8 cellular contexts compared by ENCODE assay signal in the genomic region with DNA sequence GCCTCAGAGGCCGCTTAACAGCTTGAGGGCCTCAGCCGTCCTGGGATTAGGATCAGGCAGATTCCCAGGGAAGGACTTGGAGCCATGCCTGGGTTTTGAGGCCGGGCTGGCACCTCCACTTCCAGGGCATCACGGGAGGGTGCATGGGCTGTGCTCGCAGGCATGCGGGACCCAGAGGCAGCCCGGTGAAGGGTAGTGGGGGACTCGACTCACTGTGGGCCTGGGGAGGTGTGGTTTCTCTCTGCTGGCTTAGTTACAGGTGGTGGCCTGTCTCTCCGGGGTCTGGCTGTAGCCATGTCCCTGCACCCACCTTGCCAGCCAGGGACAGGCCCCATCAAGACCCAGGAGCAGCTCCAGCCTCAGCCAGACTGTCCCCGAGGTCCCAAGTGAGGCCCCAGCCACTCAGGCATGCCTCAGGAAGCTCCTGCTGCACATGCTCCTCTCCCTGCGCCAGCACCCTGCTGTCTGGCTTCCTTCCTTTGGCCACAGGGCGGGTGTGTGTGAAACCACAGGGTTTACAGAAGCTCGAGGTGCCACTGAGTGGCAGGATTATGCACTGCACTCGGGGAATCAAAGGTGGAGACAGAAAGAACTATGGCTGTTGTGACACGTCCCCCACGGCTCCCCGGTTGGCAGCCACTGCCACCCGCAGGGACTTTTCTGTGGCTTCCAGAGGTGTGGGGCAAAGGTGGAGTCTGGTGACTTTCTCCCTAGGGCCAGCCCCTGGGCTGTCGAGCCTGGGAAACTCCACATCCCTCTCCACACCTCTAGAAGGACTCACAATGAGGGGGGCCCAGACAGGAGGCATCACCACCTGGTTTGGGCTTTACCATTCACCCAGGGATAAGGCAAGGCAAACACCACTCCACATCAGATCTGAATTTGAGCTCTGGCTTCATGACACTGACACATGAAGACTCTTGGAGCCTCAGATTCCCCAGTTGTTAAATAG. TPM values are rescaled to one million over a fixed set of nuclear protein-coding genes. Genes with fewer than 3 reads are reported as not detected.
DNase-seq lines count a peak whose midpoint lies in the region; ATAC-seq and TF ChIP-seq lines count a peak whose summit lies in the region.

No MANE protein-coding gene starts in this region.

- no peaks in the 10 kb centered on the region for H3K27me3 ChIP-seq in RWPE2 (ENCODE audit: insufficient read depth, poor library complexity, severe bottlenecking)

- H3K4me3 ChIP-seq in RWPE2 (ENCODE audit: severe bottlenecking) (no peak overlapping the region), fibroblast of pulmonary artery (replicated peaks; ENCODE audit: low read depth, low read length) (no peak overlapping the region)

- no peaks in the 10 kb centered on the region for H3K4me1 ChIP-seq in RWPE2 (ENCODE audit: insufficient read depth, poor library complexity, severe bottlenecking)

- H3K27ac Mint-ChIP-seq in activated T-helper 17 cell treated with anti-CD3 and anti-CD28 coated beads, Interleukin-2, amount 50 U/mL, for 72 hours: peak overlapping the region; percentile 88

- H3K36me3 ChIP-seq in RWPE2 (ENCODE audit: low read depth): no peaks in the 10 kb centered on the region

- H3K4me3 Mint-ChIP-seq in activated T-helper 17 cell treated with anti-CD3 and anti-CD28 coated beads, Interleukin-2, amount 50 U/mL, for 72 hours: peak overlapping the region; percentile 66

- H3K36me3 Mint-ChIP-seq in activated T-helper 17 cell treated with anti-CD3 and anti-CD28 coated beads, Interleukin-2, amount 50 U/mL, for 72 hours (ENCODE audit: low read depth): no peaks in the 10 kb centered on the region

- DNase-seq in EL: peak; percentile 89
- peak; percentile 41 for DNase-seq in GOT3 (lab: John Stamatoyannopoulos, UW)
- DNase-seq in LoVo (ENCODE audit: low spot score): peak; percentile 76
- DNase-seq in RWPE2 (ENCODE audit: low spot score): peak; percentile 86
- peak; percentile 83 for DNase-seq in fibroblast of pulmonary artery (ENCODE audit: low read depth)
- peak; percentile 52 for DNase-seq in non-pigmented ciliary epithelial cell (ENCODE audit: low read depth)
- peak; percentile 77 for DNase-seq in superior temporal gyrus (ENCODE audit: extremely low spot score)

- H3K4me1 Mint-ChIP-seq in activated T-helper 17 cell treated with anti-CD3 and anti-CD28 coated beads, Interleukin-2, amount 50 U/mL, for 72 hours: peaks cover 7% of the 10 kb centered on the region

- no peaks in the 10 kb centered on the region for H3K9me3 Mint-ChIP-seq in activated T-helper 17 cell treated with anti-CD3 and anti-CD28 coated beads, Interleukin-2, amount 50 U/mL, for 72 hours

- peak; percentile 99 for ATAC-seq in RWPE2 (ENCODE audit: low read depth)
- ATAC-seq in activated T-helper 17 cell treated with anti-CD3 and anti-CD28 coated beads, Interleukin-2, amount 50 U/mL, for 72 hours (replicated peaks): peak; percentile 99

- H3K9me3 ChIP-seq in RWPE2 (ENCODE audit: severe bottlenecking): no peaks in the 10 kb centered on the region

- H3K27me3 Mint-ChIP-seq in activated T-helper 17 cell treated with anti-CD3 and anti-CD28 coated beads, Interleukin-2, amount 50 U/mL, for 72 hours: no peaks in the 10 kb centered on the region

- no peak overlapping the region for H3K27ac ChIP-seq in RWPE2 (ENCODE audit: poor library complexity, severe bottlenecking)

- TF ChIP-seq CTCF in RWPE2 (IDR thresholded peaks at IDR 0.05; ENCODE audit: poor library complexity, severe bottlenecking) (peak; percentile 88), fibroblast of pulmonary artery (IDR thresholded peaks at IDR 0.05; ENCODE audit: low read length, missing control alignments) (peak; percentile 82)

RNA-seq across cellular contexts. Expression of gene GOLGA7B, which starts 19.7 kb away (rescaled TPM):
- 1 to 10 TPM; 5.8 to 8.2 TPM for total RNA-seq in activated T-helper 17 cell treated with anti-CD3 and anti-CD28 coated beads, Interleukin-2, amount 50 U/mL, for 72 hours
